Comparison of ENCODE assay signal across 21 cellular contexts in the genomic region with DNA sequence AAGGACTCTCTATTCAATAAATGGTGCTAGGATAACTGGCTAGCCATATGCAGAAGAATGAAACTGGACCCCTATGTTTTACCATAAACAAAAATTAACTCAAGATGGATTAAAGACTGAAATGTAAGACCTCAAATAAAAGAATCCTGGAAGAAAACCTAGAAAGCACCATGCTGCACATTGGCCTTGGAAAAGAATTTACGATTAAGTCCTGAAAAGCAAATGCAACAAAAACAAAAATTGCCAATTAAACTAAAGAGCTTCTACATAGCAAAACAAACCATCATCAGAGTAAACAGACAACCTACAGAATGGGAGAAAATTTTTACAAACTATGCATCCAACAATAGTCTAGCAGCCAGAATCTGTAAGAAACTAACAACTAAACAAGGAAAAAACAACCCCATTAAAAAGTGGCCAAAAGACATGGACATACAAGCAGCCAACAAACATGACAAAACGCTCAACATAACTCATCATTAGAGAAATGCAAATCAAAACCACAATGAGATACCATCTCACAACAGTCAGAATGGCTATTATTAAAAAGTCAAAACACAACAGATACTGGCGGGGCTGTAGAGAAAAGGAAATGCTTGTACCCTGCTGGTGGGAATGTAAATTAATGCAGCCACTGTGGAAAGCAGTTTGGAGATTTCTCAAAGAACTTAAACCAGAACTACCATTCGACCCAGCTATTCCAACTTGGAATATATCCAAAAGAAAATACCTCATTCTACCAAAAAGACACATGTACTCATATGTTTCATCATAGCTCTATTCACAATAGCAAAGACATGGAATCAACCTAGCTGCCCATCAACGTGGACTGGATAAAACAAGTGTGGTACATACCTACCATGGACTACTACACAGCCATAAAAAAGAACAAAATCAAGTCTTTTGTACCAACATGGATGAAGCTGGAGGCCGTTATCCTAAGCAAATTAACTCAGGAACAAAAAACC. TPM values are rescaled to one million over a fixed set of nuclear protein-coding genes. Genes with fewer than 3 reads are reported as not detected.
DNase-seq lines count a peak whose midpoint lies in the region; ATAC-seq, FAIRE-seq and TF ChIP-seq lines count a peak whose summit lies in the region.
"Had no signal": no experiment of that assay in that cellular context is flagged by ENCODE, and none has a peak within 500 bp of the region (broad histone marks: within the 10 kb centered on the region; RNA-seq: fewer than 3 reads in every experiment).

No MANE protein-coding gene starts in this region.

- H3K27me3 Mint-ChIP-seq in effector memory CD8-positive, alpha-beta T cell, result peaks cover 0 to 8% of the 10 kb centered on the region in 2 donors
- H3K27me3 Mint-ChIP-seq: CD4-positive, CD25-positive, alpha-beta regulatory T cell had no signal

- DNase-seq in GM12878 (ENCODE audit: low read depth, low spot score) (peak; percentile 45), retinal pigment epithelial cell (ENCODE audit: low read depth) (no peak), HepG2 (ENCODE audit: low spot score) (no peak), CD1c-positive myeloid dendritic cell (ENCODE audit: extremely low spot score) (no peak), NAMALWA (ENCODE audit: low spot score) (no peak)
- no peak for DNase-seq in effector memory CD8-positive, alpha-beta T cell
- DNase-seq: activated CD4-positive, alpha-beta T cell treated with anti-CD3 and anti-CD28 coated beads, Interleukin-2, amount 10 ng/mL, durations not matched to agents 24 days and 14 days; activated T-cell treated with anti-CD3 and anti-CD28 coated beads, Interleukin-2, amount 50 U/mL, for 48 hours; adrenal gland; CD4-positive, CD25-positive, alpha-beta regulatory T cell; mesendoderm; NCI-H187 treated with DMSO at 0.1 percent for 48 hours; NCI-H82; stimulated activated naive CD8-positive, alpha-beta T cell treated with anti-CD3 and anti-CD28 coated beads, Interleukin-15, amount 100 ng/mL, for 72 hours had no signal

- TF ChIP-seq CTCF in GM12878 (IDR thresholded peaks at IDR 0.05 in 2 of 3, conservative IDR thresholded peaks at IDR 0.05 in 1 of 3; ENCODE audit: control insufficient read depth in 2 of 3, extremely low read depth in 1 of 3, insufficient read depth in 1 of 3, low read depth in 3 of 3, low read length in 3 of 3) (no peak), retinal pigment epithelial cell (conservative IDR thresholded peaks at IDR 0.05; ENCODE audit: low read depth, low read length) (peak; percentile 14), HepG2 (CRISPR knock-in tag; IDR thresholded peaks at IDR 0.05) (no peak)

- in situ Hi-C loops in GM12878 (cut with MboI) (no loop called here), HepG2 (cut with HindIII; ENCODE audit: extremely low pct_ligation_motif_present, low pct_unique_long_range_greater_than_20kb) (no loop called here)

- BruUV-seq in GM12878 (replicated peaks; lab: Mats Ljungman, UMichigan), result TSS peak; percentile 30
- BruUV-seq in HepG2 (replicated peaks; lab: Mats Ljungman, UMichigan), result no TSS peak

- POLR2A ChIA-PET in GM12878 (lab: Charles Lee) (interaction anchor here (0.5 to 1.5 kb wide), 2 partner anchors 9 to 18 kb away, joined by 3 to 4 read pairs; no protein-coding TSS in a partner anchor), HepG2 (lab: Yijun Ruan, JAX) (no interaction called here)

- ATAC-seq in GM18868 (IDR thresholded peaks at IDR 0.05; ENCODE audit: unreplicated experiment), result peak; percentile 62
- ATAC-seq in HG02870 (IDR thresholded peaks at IDR 0.05; ENCODE audit: unreplicated experiment), result peak; percentile 80
- ATAC-seq in GM12878, result peak; percentile 84
- ATAC-seq in HepG2, result no peak
- no peak for ATAC-seq in effector memory CD8-positive, alpha-beta T cell (replicated peaks)
- ATAC-seq: stimulated activated naive CD8-positive, alpha-beta T cell treated with anti-CD3 and anti-CD28 coated beads, Interleukin-15, amount 100 ng/mL, for 72 hours had no signal

- H3K9ac ChIP-seq in GM12878 (ENCODE audit: control insufficient read depth, insufficient read depth, low read length) (no peak overlapping the region), HepG2 (ENCODE audit: insufficient read depth, low read depth, low read length) (no peak overlapping the region)
- H3K9ac ChIP-seq: KMS-11 had no signal

- TF ChIP-seq POLR2A in GM12878 (IDR thresholded peaks at IDR 0.05; ENCODE audit: low read depth, low read length) (no peak), HepG2 (IDR thresholded peaks at IDR 0.05; ENCODE audit: insufficient read depth in 1 of 2, low read depth in 2 of 2, low read length in 2 of 2) (no peak)

- H3K27ac ChIP-seq in GM12878 (ENCODE audit: control insufficient read depth, insufficient read depth) (peak overlapping the region; percentile 50), HepG2 (ENCODE audit: extremely low read length, insufficient read depth, low read length) (no peak overlapping the region)
- H3K27ac ChIP-seq: adrenal gland, coronary artery, KMS-11, neutrophil, skin epidermis had no signal

- H3K27me3 ChIP-seq in GM12878 (replicated peaks in 1 of 2; ENCODE audit: control insufficient read depth in 2 of 2, insufficient read depth in 2 of 2, low read length in 1 of 2) (no peaks in the 10 kb centered on the region), HepG2 (ENCODE audit: control insufficient read depth in 1 of 2, insufficient read depth in 2 of 2, low read length in 2 of 2) (no peaks in the 10 kb centered on the region)
- H3K27me3 ChIP-seq: adrenal gland had no signal

- RAD21 ChIA-PET in GM12878 (lab: Charles Lee; ENCODE audit: unreplicated experiment), result interaction anchor here (0.7 to 4.3 kb wide), 5 partner anchors 13 to 29 kb away, joined by 3 to 34 read pairs (median 3); no protein-coding TSS in a partner anchor

- intact Hi-C loops in GM12878 (cut with micrococcal nuclease; ENCODE audit: unreplicated experiment), result loop anchor here (2.0 to 5.0 kb wide), 2 partner anchors 26 to 36 kb away; no protein-coding TSS in a partner anchor
- intact Hi-C loops in HepG2 (cut with micrococcal nuclease; ENCODE audit: unreplicated experiment), result loop anchor here (1.0 kb wide), 1 partner anchor 27 kb away; no protein-coding TSS in a partner anchor

- no peak overlapping the region for H3K4me3 Mint-ChIP-seq in effector memory CD8-positive, alpha-beta T cell
- H3K4me3 Mint-ChIP-seq: activated CD4-positive, alpha-beta T cell treated with anti-CD3 and anti-CD28 coated beads, Interleukin-2, amount 10 ng/mL, durations not matched to agents 24 days and 14 days; CD4-positive, CD25-positive, alpha-beta regulatory T cell; stimulated activated naive CD8-positive, alpha-beta T cell treated with anti-CD3 and anti-CD28 coated beads, Interleukin-15, amount 100 ng/mL, for 72 hours; T-helper 2 cell treated with Interferon-gamma antibody and Interleukin-4, amounts not matched to agents 5 μg/mL and 100 μg/mL, for 36 hours had no signal

- H2AFZ ChIP-seq in GM12878 (ENCODE audit: control insufficient read depth, low read depth, low read length), result no peak overlapping the region
- H2AFZ ChIP-seq in HepG2 (ENCODE audit: low read length), result no peak overlapping the region

- SMC1A ChIA-PET in GM12878 (lab: Charles Lee; ENCODE audit: uncharacterized antibody, unreplicated experiment), result interaction anchor here (0.9 to 5.7 kb wide), 9 partner anchors 14 to 69 kb away, joined by 3 to 33 read pairs (median 4); no protein-coding TSS in a partner anchor

- H3K4me2 ChIP-seq in GM12878 (ENCODE audit: control insufficient read depth, insufficient read depth), result peak overlapping the region; percentile 12; the same call in 1 of the 2 replicates
- no peak overlapping the region for H3K4me2 ChIP-seq in HepG2 (ENCODE audit: low read depth, low read length)
- H3K4me2 ChIP-seq: KMS-11 had no signal

- H3K36me3 ChIP-seq in GM12878 (ENCODE audit: control insufficient read depth in 2 of 2, insufficient read depth in 2 of 2, low read length in 1 of 2) (peaks cover 0 to 7% of the 10 kb centered on the region in 2 experiments; a peak in 2 of 4 replicates), HepG2 (replicated peaks in 1 of 2; ENCODE audit: control insufficient read depth in 1 of 2, insufficient read depth in 2 of 2, low read length in 2 of 2) (peaks cover 7 to 53% of the 10 kb centered on the region in 2 experiments; a peak in 4 of 5 replicates)
- H3K36me3 ChIP-seq: adrenal gland, neutrophil had no signal

- peak in 1 of 2 experiments; percentile 46; a peak in 1 of 4 replicates for TF ChIP-seq EP300 in GM12878 (IDR thresholded peaks at IDR 0.05; ENCODE audit: borderline replicate concordance in 1 of 2, control insufficient read depth in 1 of 2, low read depth in 2 of 2, low read length in 2 of 2)
- no peak for TF ChIP-seq EP300 in HepG2 (IDR thresholded peaks at IDR 0.05; ENCODE audit: low read depth in 2 of 2, low read length in 2 of 2)
- no peak for TF ChIP-seq EP300 in HepG2 (CRISPR knock-in tag; IDR thresholded peaks at IDR 0.05; ENCODE audit: borderline replicate concordance)

- peaks cover 27% of the 10 kb centered on the region for H3K4me1 ChIP-seq in GM12878 (ENCODE audit: control insufficient read depth, insufficient read depth, low read length)
- H3K4me1 ChIP-seq in HepG2 (ENCODE audit: insufficient read depth, low read length), result peaks cover 13% of the 10 kb centered on the region
- H3K4me1 ChIP-seq: adrenal gland had no signal

- CTCF ChIA-PET in GM12878 (lab: Yijun Ruan, JAX), result interaction anchor here (0.9 to 1.1 kb wide), 4 partner anchors 13 to 37 kb away, joined by 3 to 4 read pairs (median 3); no protein-coding TSS in a partner anchor
- CTCF ChIA-PET in HepG2 (lab: Yijun Ruan, JAX; ENCODE audit: low intra/inter-chr PET ratio, low total read pairs), result no interaction called here

- no peak overlapping the region for H3K27ac Mint-ChIP-seq in effector memory CD8-positive, alpha-beta T cell
- H3K27ac Mint-ChIP-seq: activated CD4-positive, alpha-beta T cell treated with anti-CD3 and anti-CD28 coated beads, Interleukin-2, amount 10 ng/mL, durations not matched to agents 24 days and 14 days; stimulated activated naive CD8-positive, alpha-beta T cell treated with anti-CD3 and anti-CD28 coated beads, Interleukin-15, amount 100 ng/mL, for 72 hours; T-helper 2 cell treated with Interferon-gamma antibody and Interleukin-4, amounts not matched to agents 5 μg/mL and 100 μg/mL, for 36 hours had no signal

- H3K9me3 Mint-ChIP-seq in effector memory CD8-positive, alpha-beta T cell, result no peaks in the 10 kb centered on the region
- H3K9me3 Mint-ChIP-seq: activated CD4-positive, alpha-beta T cell treated with anti-CD3 and anti-CD28 coated beads, Interleukin-2, amount 10 ng/mL, durations not matched to agents 24 days and 14 days; stimulated activated naive CD8-positive, alpha-beta T cell treated with anti-CD3 and anti-CD28 coated beads, Interleukin-15, amount 100 ng/mL, for 72 hours; T-helper 2 cell treated with Interferon-gamma antibody and Interleukin-4, amounts not matched to agents 5 μg/mL and 100 μg/mL, for 36 hours had no signal

- H3K9me3 ChIP-seq in GM12878 (replicated peaks; ENCODE audit: control insufficient read depth, insufficient read depth, low read length) (no peaks in the 10 kb centered on the region; the same call in 1 of the 3 replicates), HepG2 (ENCODE audit: low read length) (no peaks in the 10 kb centered on the region)
- H3K9me3 ChIP-seq: adrenal gland, neutrophil had no signal

- TF ChIP-seq RAD21 in GM12878 (IDR thresholded peaks at IDR 0.05; ENCODE audit: insufficient read depth, low read depth, low read length), result no peak
- no peak for TF ChIP-seq RAD21 in HepG2 (CRISPR knock-in tag; IDR thresholded peaks at IDR 0.05)

- FAIRE-seq in GM12878 (lab: Jason Lieb, UNC) (peak; percentile 44), HepG2 (lab: Jason Lieb, UNC) (no peak)

- no peaks in the 10 kb centered on the region for H4K20me1 ChIP-seq in GM12878 (ENCODE audit: control insufficient read depth, insufficient read depth)
- no peaks in the 10 kb centered on the region for H4K20me1 ChIP-seq in HepG2 (ENCODE audit: insufficient read depth, low read length)

- H3K4me1 Mint-ChIP-seq in effector memory CD8-positive, alpha-beta T cell (ENCODE audit: low read depth in 2 of 2), result no peaks in the 10 kb centered on the region
- H3K4me1 Mint-ChIP-seq: activated CD4-positive, alpha-beta T cell treated with anti-CD3 and anti-CD28 coated beads, Interleukin-2, amount 10 ng/mL, durations not matched to agents 24 days and 14 days; stimulated activated naive CD8-positive, alpha-beta T cell treated with anti-CD3 and anti-CD28 coated beads, Interleukin-15, amount 100 ng/mL, for 72 hours had no signal

- 8% methylated on average over 6 of the region's 6 CpGs for WGBS in GM12878 (ENCODE audit: insufficient coverage, insufficient replicate concordance, low lambda C conversion rate, missing lambda C conversion rate)
- 97% methylated on average over 6 of the region's 6 CpGs for WGBS in HepG2 (ENCODE audit: low lambda C conversion rate)

- H3K79me2 ChIP-seq in GM12878 (ENCODE audit: control insufficient read depth, insufficient read depth, low read length) (peaks cover 15% of the 10 kb centered on the region), HepG2 (ENCODE audit: insufficient read depth, low read length) (peaks cover 27% of the 10 kb centered on the region)

- H3K36me3 Mint-ChIP-seq in effector memory CD8-positive, alpha-beta T cell (ENCODE audit: insufficient read depth), result no peaks in the 10 kb centered on the region
- H3K36me3 Mint-ChIP-seq: CD4-positive, CD25-positive, alpha-beta regulatory T cell had no signal

- H3K4me3 ChIP-seq in GM12878 (no peak overlapping the region), retinal pigment epithelial cell (ENCODE audit: low read length) (no peak overlapping the region), HepG2 (replicated peaks in 1 of 3; ENCODE audit: insufficient read depth in 1 of 3, low read depth in 2 of 3, low read length in 3 of 3) (no peak overlapping the region)
- H3K4me3 ChIP-seq: adrenal gland, coronary artery, skin epidermis had no signal

RNA-seq across cellular contexts. Expression of gene SEPTIN10, which starts 30.6 kb away (rescaled TPM):
- total RNA-seq in GM12878 (2013; cell fraction: nucleolus; rRNA removed), result 75.8 and 85.6 TPM in 2 replicates
- total RNA-seq in GM12878 (2014; rRNA removed) (50.0 and 57.9 TPM in 2 replicates), GM12878 (2014; rRNA removed; fragmentation: Illumina TruSeq; extraction: Trizol) (74.8 and 77.5 TPM in 2 replicates), GM12878 (2021) (96.2 and 98.5 TPM in 2 replicates), HepG2 (2016; rRNA removed; fragmentation: Illumina TruSeq; extraction: Trizol) (67.5 and 99.8 TPM in 2 replicates)
- 9.4 TPM for polyA plus RNA-seq in GM12878 (2011; ENCODE audit: low read depth)
- polyA plus RNA-seq in GM12878 (2011; rRNA removed) (20.2 and 28.7 TPM in 2 replicates), GM12878 (2014; fragmentation: Illumina TruSeq; extraction: Trizol) (112 and 142 TPM in 2 replicates), GM12878 (2014; fragmentation: Nextera tagmentation; extraction: Ambion mirVana) (10 to 100 TPM; 32.7 to 38.6 TPM), GM12878 (2014; rRNA removed) (47.9 and 50.7 TPM in 2 replicates), GM12878 (2016; fragmentation: Nextera tagmentation; extraction: Ambion mirVana) (100 to 1,000 TPM; 132 TPM), HepG2 (2011; rRNA removed) (40.3 and 45.8 TPM in 2 replicates)
- 9.1 and 14.6 TPM in 2 replicates for polyA plus RNA-seq in GM12878 (2011; cell fraction: cytosol; rRNA removed)
- 14.7 and 16.7 TPM in 2 replicates for polyA plus RNA-seq in GM12878 (2011; cell fraction: nucleus; rRNA removed)
- 17.2 and 30.7 TPM in 2 replicates for polyA plus RNA-seq in GM12878 (2012)
- 15.4 and 26.8 TPM in 2 replicates for polyA minus RNA-seq in GM12878 (2011; rRNA and poly(A)+ RNA removed)
- polyA minus RNA-seq in GM12878 (2011; cell fraction: cytosol; rRNA and poly(A)+ RNA removed), result 16.3 and 20.0 TPM in 2 replicates
- 11.0 and 17.6 TPM in 2 replicates for polyA minus RNA-seq in GM12878 (2011; cell fraction: nucleus; rRNA and poly(A)+ RNA removed)
- 127 and 147 TPM in 2 replicates for total RNA-seq in HepG2 (2016; cell fraction: cytosol; rRNA removed; fragmentation: Illumina TruSeq; extraction: Trizol; ENCODE audit: low read depth)
- total RNA-seq in HepG2 (2016; cell fraction: insoluble cytoplasmic fraction; rRNA removed; fragmentation: Illumina TruSeq; extraction: Trizol), result 68.9 and 96.4 TPM in 2 replicates
- 82.3 and 91.0 TPM in 2 replicates for total RNA-seq in HepG2 (2016; cell fraction: membrane; rRNA removed; fragmentation: Illumina TruSeq; extraction: Trizol)
- total RNA-seq in HepG2 (2016; cell fraction: nucleus; rRNA removed; fragmentation: Illumina TruSeq; extraction: Trizol), result 59.8 and 61.0 TPM in 2 replicates
- 21.7 and 32.6 TPM in 2 replicates for polyA plus RNA-seq in HepG2 (2011; cell fraction: cytosol; rRNA removed)
- polyA plus RNA-seq in HepG2 (2011; cell fraction: nucleus; rRNA removed), result 33.2 and 41.7 TPM in 2 replicates
- 73.2 and 109 TPM in 2 replicates for polyA plus RNA-seq in HepG2 (2012)
- 13.9 and 14.1 TPM in 2 replicates for polyA plus RNA-seq in HepG2 (2016; cell fraction: cytosol; fragmentation: Illumina TruSeq; extraction: Trizol; ENCODE audit: low read depth)
- polyA plus RNA-seq in HepG2 (2016; cell fraction: insoluble cytoplasmic fraction; fragmentation: Illumina TruSeq; extraction: Trizol; ENCODE audit: low read depth), result 101 and 102 TPM in 2 replicates
- 27.0 and 27.3 TPM in 2 replicates for polyA plus RNA-seq in HepG2 (2016; cell fraction: membrane; fragmentation: Illumina TruSeq; extraction: Trizol; ENCODE audit: low read depth)
- 55.0 TPM in 2 replicates for polyA plus RNA-seq in HepG2 (2016; cell fraction: nucleus; fragmentation: Illumina TruSeq; extraction: Trizol; ENCODE audit: insufficient read depth, low read depth)
- 19.0 and 33.7 TPM in 2 replicates for polyA minus RNA-seq in HepG2 (2011; rRNA and poly(A)+ RNA removed; ENCODE audit: low replicate concordance)
- polyA minus RNA-seq in HepG2 (2011; cell fraction: cytosol; rRNA and poly(A)+ RNA removed), result 67.6 and 75.0 TPM in 2 replicates
- 90.5 and 106 TPM in 2 replicates for polyA minus RNA-seq in HepG2 (2011; cell fraction: nucleus; rRNA and poly(A)+ RNA removed)

RNA-seq across cellular contexts. Expression of gene SOWAHC, which starts 31.0 kb away (rescaled TPM):
- 1.9 and 3.1 TPM in 2 replicates for total RNA-seq in GM12878 (2013; cell fraction: nucleolus; rRNA removed)
- total RNA-seq in GM12878 (2014; rRNA removed), result 2.2 and 2.6 TPM in 2 replicates
- total RNA-seq in GM12878 (2014; rRNA removed; fragmentation: Illumina TruSeq; extraction: Trizol), result 2.0 and 2.2 TPM in 2 replicates
- 2.0 and 2.6 TPM in 2 replicates for total RNA-seq in GM12878 (2021)
- polyA plus RNA-seq in GM12878 (2011; ENCODE audit: low read depth), result 0.49 TPM
- 0.48 and 0.61 TPM in 2 replicates for polyA plus RNA-seq in GM12878 (2011; rRNA removed)
- 0.18 and 0.23 TPM in 2 replicates for polyA plus RNA-seq in GM12878 (2011; cell fraction: cytosol; rRNA removed)
- polyA plus RNA-seq in GM12878 (2011; cell fraction: nucleus; rRNA removed), result 0.51 and 0.89 TPM in 2 replicates
- 1.2 and 1.5 TPM in 2 replicates for polyA plus RNA-seq in GM12878 (2012)
- 1.9 and 2.1 TPM in 2 replicates for polyA plus RNA-seq in GM12878 (2014; fragmentation: Illumina TruSeq; extraction: Trizol)
- polyA plus RNA-seq in GM12878 (2014; fragmentation: Nextera tagmentation; extraction: Ambion mirVana), result 1 to 10 TPM; 1.0 to 1.1 TPM
- polyA plus RNA-seq in GM12878 (2014; rRNA removed), result 1.9 and 2.2 TPM in 2 replicates
- 1 to 10 TPM; 1.6 TPM for polyA plus RNA-seq in GM12878 (2016; fragmentation: Nextera tagmentation; extraction: Ambion mirVana)
- polyA minus RNA-seq in GM12878 (2011; rRNA and poly(A)+ RNA removed), result 0.07 and 0.36 TPM in 2 replicates
- polyA minus RNA-seq in GM12878 (2011; cell fraction: cytosol; rRNA and poly(A)+ RNA removed), result 0.21 TPM in 1 of 2 replicates, not detected in the other
- 0.24 and 0.57 TPM in 2 replicates for polyA minus RNA-seq in GM12878 (2011; cell fraction: nucleus; rRNA and poly(A)+ RNA removed)
- total RNA-seq in HepG2 (2016; rRNA removed; fragmentation: Illumina TruSeq; extraction: Trizol), result 22.5 and 24.7 TPM in 2 replicates
- total RNA-seq in HepG2 (2016; cell fraction: cytosol; rRNA removed; fragmentation: Illumina TruSeq; extraction: Trizol; ENCODE audit: low read depth), result 2.8 and 3.4 TPM in 2 replicates
- 23.3 TPM in 2 replicates for total RNA-seq in HepG2 (2016; cell fraction: insoluble cytoplasmic fraction; rRNA removed; fragmentation: Illumina TruSeq; extraction: Trizol)
- total RNA-seq in HepG2 (2016; cell fraction: membrane; rRNA removed; fragmentation: Illumina TruSeq; extraction: Trizol), result 18.1 and 21.3 TPM in 2 replicates
- 15.8 TPM in 2 replicates for total RNA-seq in HepG2 (2016; cell fraction: nucleus; rRNA removed; fragmentation: Illumina TruSeq; extraction: Trizol)
- polyA plus RNA-seq in HepG2 (2011; rRNA removed), result 21.2 and 21.4 TPM in 2 replicates
- 16.7 and 19.2 TPM in 2 replicates for polyA plus RNA-seq in HepG2 (2011; cell fraction: cytosol; rRNA removed)
- polyA plus RNA-seq in HepG2 (2011; cell fraction: nucleus; rRNA removed), result 9.7 and 10.8 TPM in 2 replicates
- 35.4 and 36.3 TPM in 2 replicates for polyA plus RNA-seq in HepG2 (2012)
- polyA plus RNA-seq in HepG2 (2016; cell fraction: cytosol; fragmentation: Illumina TruSeq; extraction: Trizol; ENCODE audit: low read depth), result 2.6 and 2.8 TPM in 2 replicates
- 30.8 and 30.9 TPM in 2 replicates for polyA plus RNA-seq in HepG2 (2016; cell fraction: insoluble cytoplasmic fraction; fragmentation: Illumina TruSeq; extraction: Trizol; ENCODE audit: low read depth)
- polyA plus RNA-seq in HepG2 (2016; cell fraction: membrane; fragmentation: Illumina TruSeq; extraction: Trizol; ENCODE audit: low read depth), result 12.6 and 14.5 TPM in 2 replicates
- polyA plus RNA-seq in HepG2 (2016; cell fraction: nucleus; fragmentation: Illumina TruSeq; extraction: Trizol; ENCODE audit: insufficient read depth, low read depth), result 25.4 and 26.3 TPM in 2 replicates
- polyA minus RNA-seq in HepG2 (2011; rRNA and poly(A)+ RNA removed; ENCODE audit: low replicate concordance), result 8.3 and 28.5 TPM in 2 replicates
- 31.9 and 34.1 TPM in 2 replicates for polyA minus RNA-seq in HepG2 (2011; cell fraction: cytosol; rRNA and poly(A)+ RNA removed)
- polyA minus RNA-seq in HepG2 (2011; cell fraction: nucleus; rRNA and poly(A)+ RNA removed), result 15.5 and 17.7 TPM in 2 replicates

Comparison
In these comparisons a context has a peak if more than half of its experiments do, and no peak if none do; other contexts are left out.
1. ATAC-seq: peak in GM18868 (single experiment), HG02870 (single experiment) and GM12878 (single experiment); none in HepG2 (single experiment) and effector memory CD8-positive, alpha-beta T cell (single experiment).